In genomic region chr13:114021464-114022308, GRCh38 we compare ENCODE assay signal across 13 cellular contexts. TPM values are rescaled to one million over a fixed set of nuclear protein-coding genes. Genes with fewer than 3 reads are reported as not detected.
A peak's percentile ranks its signal among the peaks of the same experiment; 100 is the strongest.
DNase-seq lines count a peak whose midpoint lies in the region; ATAC-seq and FAIRE-seq lines count a peak whose summit lies in the region.
"Had no signal": no experiment of that assay in that cellular context is flagged by ENCODE, and none has a peak within 500 bp of the region (broad histone marks: within the 10 kb centered on the region; RNA-seq: fewer than 3 reads in every experiment).

No MANE protein-coding gene starts in this region.

- peaks cover 33% of the 10 kb centered on the region for H3K4me1 ChIP-seq in NT2/D1 (ENCODE audit: insufficient read depth, insufficient read length)
- H3K4me1 ChIP-seq: prostate gland had no signal

- H3K27me3 ChIP-seq in NT2/D1 (ENCODE audit: insufficient read depth, insufficient read length), result no peaks in the 10 kb centered on the region

- H3K36me3 ChIP-seq in NT2/D1 (ENCODE audit: insufficient read depth, insufficient read length, low read length), result peaks cover 72% of the 10 kb centered on the region
- H3K36me3 ChIP-seq: prostate gland had no signal

- 0 out of 2 replicates have a peak, but pooled peaks cover 4% of the 10 kb centered on the region for H3K9me3 ChIP-seq in NT2/D1 (ENCODE audit: insufficient read depth, low read length)
- H3K9me3 ChIP-seq: prostate gland had no signal

- H3K9ac ChIP-seq in NT2/D1 (ENCODE audit: insufficient read length, low read depth), result peak overlapping the region; percentile 23

- H3K9me3 Mint-ChIP-seq in activated naive CD4-positive, alpha-beta T cell treated with anti-CD3 and anti-CD28 coated beads for 36 hours, result no peaks in the 10 kb centered on the region
- no peaks in the 10 kb centered on the region for H3K9me3 Mint-ChIP-seq in stimulated activated naive B cell treated with anti-CD40 and anti-IgM and Interleukin-4, amounts not matched to agents 10 μg/mL and 1 μg/mL and 100 μg/mL, for 72 hours
- H3K9me3 Mint-ChIP-seq: CD4-positive, CD25-positive, alpha-beta regulatory T cell had no signal

- ATAC-seq in left cardiac atrium (peak in 1 of 2 donors; percentile 17), HG03521 (IDR thresholded peaks at IDR 0.05; ENCODE audit: unreplicated experiment) (no peak), GM21576 (IDR thresholded peaks at IDR 0.05; ENCODE audit: unreplicated experiment) (no peak)
- ATAC-seq in stimulated activated naive B cell treated with anti-CD40 and anti-IgM and Interleukin-4, amounts not matched to agents 10 μg/mL and 1 μg/mL and 100 μg/mL, for 72 hours (replicated peaks), result no peak
- ATAC-seq: HCT116 had no signal

- CTCF ChIA-PET in activated naive CD4-positive, alpha-beta T cell treated with anti-CD3 and anti-CD28 coated beads for 36 hours (lab: Charles Lee), result interaction anchor here (0.6 kb wide), 1 partner anchor 15 kb away, joined by 3 read pairs; no protein-coding TSS in a partner anchor

- H3K27me3 Mint-ChIP-seq in activated naive CD4-positive, alpha-beta T cell treated with anti-CD3 and anti-CD28 coated beads for 36 hours (ENCODE audit: low read depth), result no peaks in the 10 kb centered on the region
- H3K27me3 Mint-ChIP-seq in stimulated activated naive B cell treated with anti-CD40 and anti-IgM and Interleukin-4, amounts not matched to agents 10 μg/mL and 1 μg/mL and 100 μg/mL, for 72 hours, result no peaks in the 10 kb centered on the region

- FAIRE-seq in frontal cortex (lab: Jason Lieb, UNC), result no peak
- FAIRE-seq: endothelial cell of umbilical vein had no signal

- H3K4me1 Mint-ChIP-seq in activated naive CD4-positive, alpha-beta T cell treated with anti-CD3 and anti-CD28 coated beads for 36 hours (ENCODE audit: low read depth), result no peaks in the 10 kb centered on the region
- peaks cover 16 to 36% of the 10 kb centered on the region in 2 donors for H3K4me1 Mint-ChIP-seq in stimulated activated naive B cell treated with anti-CD40 and anti-IgM and Interleukin-4, amounts not matched to agents 10 μg/mL and 1 μg/mL and 100 μg/mL, for 72 hours
- H3K4me1 Mint-ChIP-seq: CD4-positive, CD25-positive, alpha-beta regulatory T cell had no signal

- H3K27ac Mint-ChIP-seq in activated naive CD4-positive, alpha-beta T cell treated with anti-CD3 and anti-CD28 coated beads for 36 hours, result peak overlapping the region; percentile 46
- H3K27ac Mint-ChIP-seq in stimulated activated naive B cell treated with anti-CD40 and anti-IgM and Interleukin-4, amounts not matched to agents 10 μg/mL and 1 μg/mL and 100 μg/mL, for 72 hours, result peak overlapping the region; percentile 9

- H3K4me3 ChIP-seq in NT2/D1 (ENCODE audit: insufficient read length, low read depth), result no peak overlapping the region
- H3K4me3 ChIP-seq: prostate gland had no signal

- H3K36me3 Mint-ChIP-seq in activated naive CD4-positive, alpha-beta T cell treated with anti-CD3 and anti-CD28 coated beads for 36 hours (ENCODE audit: low read depth), result peaks cover 16% of the 10 kb centered on the region
- H3K36me3 Mint-ChIP-seq in stimulated activated naive B cell treated with anti-CD40 and anti-IgM and Interleukin-4, amounts not matched to agents 10 μg/mL and 1 μg/mL and 100 μg/mL, for 72 hours, result peaks cover 41 to 56% of the 10 kb centered on the region in 2 donors

- intact Hi-C loops in activated naive CD4-positive, alpha-beta T cell treated with anti-CD3 and anti-CD28 coated beads for 36 hours (cut with micrococcal nuclease), result no loop called here
- intact Hi-C loops in left cardiac atrium (cut with DNase I), result no loop called here

- H3K4me3 Mint-ChIP-seq in activated naive CD4-positive, alpha-beta T cell treated with anti-CD3 and anti-CD28 coated beads for 36 hours, result no peak overlapping the region
- H3K4me3 Mint-ChIP-seq in stimulated activated naive B cell treated with anti-CD40 and anti-IgM and Interleukin-4, amounts not matched to agents 10 μg/mL and 1 μg/mL and 100 μg/mL, for 72 hours, result no peak overlapping the region
- H3K4me3 Mint-ChIP-seq: CD4-positive, CD25-positive, alpha-beta regulatory T cell had no signal

- no peak for DNase-seq in activated naive CD4-positive, alpha-beta T cell treated with anti-CD3 and anti-CD28 coated beads for 36 hours
- DNase-seq in activated naive CD4-positive, alpha-beta T cell treated with Interleukin-2 at 50 U/mL for 16 hours, result no peak
- DNase-seq in NT2/D1 (ENCODE audit: low read depth, low spot score), result no peak
- DNase-seq in left cardiac atrium, result peak; percentile 18
- no peak for DNase-seq in stimulated activated naive B cell treated with anti-CD40 and anti-IgM and Interleukin-4, amounts not matched to agents 10 μg/mL and 1 μg/mL and 100 μg/mL, for 72 hours
- no peak for DNase-seq in frontal cortex (ENCODE audit: low spot score in 2 of 2)
- DNase-seq: CD4-positive, CD25-positive, alpha-beta regulatory T cell; NCI-H226 had no signal

RNA-seq across cellular contexts. Expression of gene C13orf46, which starts 47.8 kb away (rescaled TPM):
- 1 to 10 TPM; 1.7 to 1.8 TPM for total RNA-seq in activated naive CD4-positive, alpha-beta T cell treated with anti-CD3 and anti-CD28 coated beads for 36 hours
- total RNA-seq in left cardiac atrium, result 1 to 10 TPM in 1 of 2 donors, under 1 TPM in 1; 0.65 to 1.4 TPM
- under 0.01 TPM for total RNA-seq in frontal cortex
